Comparison of ENCODE assay signal across 13 cellular contexts in genomic region chr16:70396209-70396904, GRCh38. TPM values are rescaled to one million over a fixed set of nuclear protein-coding genes. Genes with fewer than 3 reads are reported as not detected.
DNase-seq lines count a peak whose midpoint lies in the region; ATAC-seq and TF ChIP-seq lines count a peak whose summit lies in the region.
"Had no signal": no experiment of that assay in that cellular context is flagged by ENCODE, and none has a peak within 500 bp of the region (broad histone marks: within the 10 kb centered on the region; RNA-seq: fewer than 3 reads in every experiment).

No MANE protein-coding gene starts in this region.

- peak; percentile 55 for ATAC-seq in left ventricle myocardium superior
- no peak for ATAC-seq in HG02884 (IDR thresholded peaks at IDR 0.05; ENCODE audit: unreplicated experiment)
- no peak for ATAC-seq in HG02840 (IDR thresholded peaks at IDR 0.05; ENCODE audit: low FRiP score, unreplicated experiment)

- H3K4me3 ChIP-seq in AG10803 (ENCODE audit: low read length) (no peak overlapping the region), SK-N-MC (no peak overlapping the region)
- H3K4me3 ChIP-seq: stomach had no signal

- no peaks in the 10 kb centered on the region for H3K9me3 ChIP-seq in SK-N-MC (ENCODE audit: low read depth, low read length)
- H3K9me3 ChIP-seq: stomach had no signal

- no peaks in the 10 kb centered on the region for H3K36me3 ChIP-seq in SK-N-MC (ENCODE audit: insufficient read depth, low read length)

- peak overlapping the region; percentile 36; the same call in 1 of the 2 replicates for H3K27ac ChIP-seq in SK-N-MC
- H3K27ac ChIP-seq: stomach had no signal

- no peak overlapping the region for H3K9ac ChIP-seq in SK-N-MC (ENCODE audit: insufficient read length)

- no peak for TF ChIP-seq CTCF in AG10803 (conservative IDR thresholded peaks at IDR 0.05; ENCODE audit: low read length)

- intact Hi-C loops in left ventricle myocardium superior (cut with micrococcal nuclease) = loop anchor here (10.0 kb wide), 1 partner anchor 48 kb away; no protein-coding TSS in a partner anchor

- DNase-seq in AG10803 (ENCODE audit: low read depth) = peak; percentile 37
- peak; percentile 52 for DNase-seq in HuH-7 (ENCODE audit: low spot score)
- DNase-seq in SK-N-MC (ENCODE audit: low read depth, low spot score) = no peak
- DNase-seq in left ventricle myocardium superior = no peak
- no peak for DNase-seq in foreskin melanocyte
- DNase-seq in COR-L47 (lab: John Stamatoyannopoulos, UW) = no peak
- DNase-seq: activated B cell treated with CpG ODN at 0.5 μM for 24 hours; Kasumi-1; naive thymus-derived CD8-positive, alpha-beta T cell; stimulated activated CD4-positive, alpha-beta T cell treated with anti-CD3 and anti-CD28 coated beads, Interleukin-15, amount 100 ng/mL, for 24 hours; stomach had no signal

RNA-seq across cellular contexts. Expression of gene ST3GAL2, which starts 42.5 kb away (rescaled TPM):
- 19.0 TPM for total RNA-seq in left ventricle myocardium superior

RNA-seq across cellular contexts. Expression of gene DDX19A, which starts 49.7 kb away (rescaled TPM):
- 25.2 TPM for total RNA-seq in left ventricle myocardium superior

RNA-seq across cellular contexts. Expression of gene FCSK, which starts 58.0 kb away (rescaled TPM):
- 8.2 TPM for total RNA-seq in left ventricle myocardium superior

Comparison
In these comparisons a context has a peak if more than half of its experiments do, and no peak if none do; other contexts are left out.
1. DNase-seq: peak in AG10803 (single experiment) and HuH-7 (single experiment); none in SK-N-MC (single experiment), left ventricle myocardium superior (single experiment), foreskin melanocyte (single experiment) and COR-L47 (single experiment).